ENCODE assay signal across 17 cellular contexts in genomic region chr3:99319961-99320360, GRCh38.
DNase-seq lines count a peak whose midpoint lies in the region; TF ChIP-seq lines count a peak whose summit lies in the region.
"Had no signal": no experiment of that assay in that cellular context is flagged by ENCODE, and none has a peak within 500 bp of the region (broad histone marks: within the 10 kb centered on the region; RNA-seq: fewer than 3 reads in every experiment).

No MANE protein-coding gene starts in this region.

- H3K27ac Mint-ChIP-seq in chondrocyte (ENCODE audit: unreplicated experiment) = peak overlapping the region; percentile 91
- H3K27ac Mint-ChIP-seq: activated CD4-positive, alpha-beta T cell treated with anti-CD3 and anti-CD28 coated beads, Interleukin-2, amount 10 ng/mL, durations not matched to agents 24 days and 14 days; activated T-helper 1 cell treated with anti-CD3 and anti-CD28 coated beads, Interleukin-12 subunit alpha, Interleukin-12 subunit beta, Interleukin-2, Interleukin-4 antibody, amounts not matched to agents 30 ng/mL and 10 ng/mL and 1 ng/mL, durations not matched to agents 14 hours and 24 hours and 36 hours; immature natural killer cell; stimulated activated effector memory CD8-positive, alpha-beta T cell treated with anti-CD3 and anti-CD28 coated beads, Interleukin-12 subunit alpha, Interleukin-12 subunit beta, amount 100 ng/mL, for 72 hours; T-helper 1 cell treated with Interleukin-12 subunit alpha and Interleukin-12 subunit beta and Interleukin-4 antibody, amounts not matched to agents 30 μg/mL and 1 μg/mL, for 36 hours had no signal

- H3K4me3 Mint-ChIP-seq in chondrocyte (ENCODE audit: unreplicated experiment) = no peak overlapping the region
- H3K4me3 Mint-ChIP-seq: activated CD4-positive, alpha-beta T cell treated with anti-CD3 and anti-CD28 coated beads, Interleukin-2, amount 10 ng/mL, durations not matched to agents 24 days and 14 days; activated T-helper 1 cell treated with anti-CD3 and anti-CD28 coated beads, Interleukin-12 subunit alpha, Interleukin-12 subunit beta, Interleukin-2, Interleukin-4 antibody, amounts not matched to agents 30 ng/mL and 10 ng/mL and 1 ng/mL, durations not matched to agents 14 hours and 24 hours and 36 hours; immature natural killer cell; stimulated activated effector memory CD8-positive, alpha-beta T cell treated with anti-CD3 and anti-CD28 coated beads, Interleukin-12 subunit alpha, Interleukin-12 subunit beta, amount 100 ng/mL, for 72 hours; T-helper 1 cell treated with Interleukin-12 subunit alpha and Interleukin-12 subunit beta and Interleukin-4 antibody, amounts not matched to agents 30 μg/mL and 1 μg/mL, for 36 hours had no signal

- peaks cover 69% of the 10 kb centered on the region for H3K4me1 Mint-ChIP-seq in chondrocyte (ENCODE audit: low read depth)
- H3K4me1 Mint-ChIP-seq: activated CD4-positive, alpha-beta T cell treated with anti-CD3 and anti-CD28 coated beads, Interleukin-2, amount 10 ng/mL, durations not matched to agents 24 days and 14 days; immature natural killer cell; stimulated activated effector memory CD8-positive, alpha-beta T cell treated with anti-CD3 and anti-CD28 coated beads, Interleukin-12 subunit alpha, Interleukin-12 subunit beta, amount 100 ng/mL, for 72 hours had no signal

- H3K27me3 Mint-ChIP-seq in chondrocyte (ENCODE audit: low read depth) = no peaks in the 10 kb centered on the region
- H3K27me3 Mint-ChIP-seq: activated CD4-positive, alpha-beta T cell treated with anti-CD3 and anti-CD28 coated beads, Interleukin-2, amount 10 ng/mL, durations not matched to agents 24 days and 14 days had no signal

- no peak for TF ChIP-seq RAD21 in Ishikawa (IDR thresholded peaks at IDR 0.05; ENCODE audit: low read depth)

- H3K36me3 Mint-ChIP-seq in chondrocyte (ENCODE audit: low read depth) = peaks cover 14% of the 10 kb centered on the region
- H3K36me3 Mint-ChIP-seq: immature natural killer cell; stimulated activated effector memory CD8-positive, alpha-beta T cell treated with anti-CD3 and anti-CD28 coated beads, Interleukin-12 subunit alpha, Interleukin-12 subunit beta, amount 100 ng/mL, for 72 hours had no signal

- peaks cover 4% of the 10 kb centered on the region for H3K9me3 Mint-ChIP-seq in chondrocyte (ENCODE audit: low read depth)
- H3K9me3 Mint-ChIP-seq: activated CD4-positive, alpha-beta T cell treated with anti-CD3 and anti-CD28 coated beads, Interleukin-2, amount 10 ng/mL, durations not matched to agents 24 days and 14 days; activated T-helper 1 cell treated with anti-CD3 and anti-CD28 coated beads, Interleukin-12 subunit alpha, Interleukin-12 subunit beta, Interleukin-2, Interleukin-4 antibody, amounts not matched to agents 30 ng/mL and 10 ng/mL and 1 ng/mL, durations not matched to agents 14 hours and 24 hours and 36 hours had no signal

- DNase-seq in AG08395 (ENCODE audit: low spot score) = peak; percentile 82
- no peak for DNase-seq in chondrocyte (ENCODE audit: low spot score)
- peak; percentile 93 for DNase-seq in kidney glomerular epithelial cell (lab: John Stamatoyannopoulos, UW)
- DNase-seq in NCI-H146 (lab: John Stamatoyannopoulos, UW) = no peak
- DNase-seq in COR-L47 (lab: John Stamatoyannopoulos, UW) = no peak
- DNase-seq in NCI-H128 (lab: John Stamatoyannopoulos, UW; ENCODE audit: unreplicated experiment) = no peak
- no peak for DNase-seq in stimulated activated naive CD4-positive, alpha-beta T cell (lab: John Stamatoyannopoulos, UW)
- DNase-seq: activated CD4-positive, alpha-beta T cell treated with anti-CD3 and anti-CD28 coated beads, Interleukin-2, amount 10 ng/mL, durations not matched to agents 24 days and 14 days; BE2C; immature natural killer cell; mucosa of descending colon; stimulated activated CD4-positive, alpha-beta T cell treated with anti-CD3 and anti-CD28 coated beads, Interleukin-2, amount 100 ng/mL, for 48 hours; uterus had no signal

- TF ChIP-seq EP300 in Ishikawa (IDR thresholded peaks at IDR 0.05; ENCODE audit: borderline replicate concordance) = no peak

- TF ChIP-seq CTCF in chondrocyte (IDR thresholded peaks at IDR 0.05) = no peak

TF ChIP-seq in Ishikawa, 13 proteins besides CTCF, POLR2A, EP300 and RAD21:
- TF ChIP-seq FOXM1 (IDR thresholded peaks at IDR 0.05; ENCODE audit: borderline replicate concordance, low read depth) = no peak
- TF ChIP-seq TEAD4 (IDR thresholded peaks at IDR 0.05) = peak; percentile 27; the same call in 1 of the 2 replicates
- TF ChIP-seq CEBPB (IDR thresholded peaks at IDR 0.05) = no peak

Comparison
In these comparisons a context has a peak if more than half of its experiments do, and no peak if none do; other contexts are left out.
1. DNase-seq: peak in AG08395 (single experiment) and kidney glomerular epithelial cell (single experiment); none in chondrocyte (single experiment), NCI-H146 (single experiment), COR-L47 (single experiment), NCI-H128 (single experiment) and stimulated activated naive CD4-positive, alpha-beta T cell (0 of 6).